ENCODE assay signal across 1 cellular context in the genomic region with DNA sequence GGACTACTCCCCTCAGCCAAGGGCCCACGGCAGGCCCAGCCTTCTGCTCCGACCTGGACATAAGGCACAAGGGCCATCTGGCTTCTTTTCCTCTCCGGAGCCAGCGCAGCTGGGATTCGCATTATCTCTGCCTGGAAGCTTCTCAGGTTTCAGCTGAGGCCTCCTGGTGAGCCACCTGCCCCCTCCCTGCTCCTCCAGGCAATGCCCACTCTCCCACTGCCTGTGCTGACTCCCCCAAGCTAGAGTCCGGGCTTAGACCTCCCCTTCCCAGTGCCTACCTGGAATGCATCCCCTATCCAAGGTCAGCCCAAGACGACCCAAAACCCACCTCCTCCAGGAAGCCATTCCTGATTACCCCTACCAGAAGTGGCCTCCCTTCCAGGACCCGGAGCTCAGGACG.
TF ChIP-seq lines count a peak whose summit lies in the region.

No MANE protein-coding gene starts in this region.

TF ChIP-seq in HEK293, 187 proteins besides CTCF, POLR2A, EP300 and RAD21 (continued from another document and continues in another):
- TF ChIP-seq PRDM1 (tag by site-specific recombination; IDR thresholded peaks at IDR 0.05) (no peak), IKZF3 (tag by site-specific recombination; IDR thresholded peaks at IDR 0.05) (peak; percentile 30; the same call in 1 of the 2 replicates), ZNF785 (tag by site-specific recombination; IDR thresholded peaks at IDR 0.05) (no peak), GLIS2 (tag by site-specific recombination; IDR thresholded peaks at IDR 0.05) (peak; percentile 64), YY1 (tag by site-specific recombination; IDR thresholded peaks at IDR 0.05) (no peak), ZIC2 (tag by site-specific recombination; IDR thresholded peaks at IDR 0.05) (peak; percentile 89), ZNF274 (IDR thresholded peaks at IDR 0.05; ENCODE audit: low read length) (no peak), ZNF274 (tag by site-specific recombination; IDR thresholded peaks at IDR 0.05; ENCODE audit: borderline replicate concordance) (no peak), ZSCAN30 (tag by site-specific recombination; IDR thresholded peaks at IDR 0.05) (no peak), ZSCAN16 (tag by site-specific recombination; IDR thresholded peaks at IDR 0.05) (no peak), ZNF529 (tag by site-specific recombination; IDR thresholded peaks at IDR 0.05; ENCODE audit: insufficient replicate concordance) (no peak), ZFP3 (tag by site-specific recombination; IDR thresholded peaks at IDR 0.05; ENCODE audit: low read depth) (no peak), ZNF2 (tag by site-specific recombination; IDR thresholded peaks at IDR 0.05) (no peak), KLF1 (tag by site-specific recombination; IDR thresholded peaks at IDR 0.05) (no peak), ZNF211 (tag by site-specific recombination; IDR thresholded peaks at IDR 0.05; ENCODE audit: low read depth) (no peak), MEIS1 (CRISPR knock-in tag; IDR thresholded peaks at IDR 0.05; ENCODE audit: borderline replicate concordance) (no peak), HOXD13 (CRISPR knock-in tag; IDR thresholded peaks at IDR 0.05; ENCODE audit: borderline replicate concordance) (no peak), ZNF341 (tag by site-specific recombination; IDR thresholded peaks at IDR 0.05; ENCODE audit: low read depth) (peak; percentile 33; the same call in 1 of the 2 replicates), ZNF514 (tag by site-specific recombination; IDR thresholded peaks at IDR 0.05) (no peak), ZNF610 (tag by site-specific recombination; IDR thresholded peaks at IDR 0.05; ENCODE audit: borderline replicate concordance) (no peak), ZNF311 (tag by site-specific recombination; IDR thresholded peaks at IDR 0.05; ENCODE audit: borderline replicate concordance) (no peak), ZSCAN23 (tag by site-specific recombination; IDR thresholded peaks at IDR 0.05) (no peak)
- TF ChIP-seq, protein P1, sequence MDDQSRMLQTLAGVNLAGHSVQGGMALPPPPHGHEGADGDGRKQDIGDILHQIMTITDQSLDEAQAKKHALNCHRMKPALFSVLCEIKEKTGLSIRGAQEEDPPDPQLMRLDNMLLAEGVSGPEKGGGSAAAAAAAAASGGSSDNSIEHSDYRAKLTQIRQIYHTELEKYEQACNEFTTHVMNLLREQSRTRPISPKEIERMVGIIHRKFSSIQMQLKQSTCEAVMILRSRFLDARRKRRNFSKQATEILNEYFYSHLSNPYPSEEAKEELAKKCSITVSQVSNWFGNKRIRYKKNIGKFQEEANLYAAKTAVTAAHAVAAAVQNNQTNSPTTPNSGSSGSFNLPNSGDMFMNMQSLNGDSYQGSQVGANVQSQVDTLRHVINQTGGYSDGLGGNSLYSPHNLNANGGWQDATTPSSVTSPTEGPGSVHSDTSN (CRISPR knock-in tag; IDR thresholded peaks at IDR 0.05), result no peak
- TF ChIP-seq, protein P2, sequence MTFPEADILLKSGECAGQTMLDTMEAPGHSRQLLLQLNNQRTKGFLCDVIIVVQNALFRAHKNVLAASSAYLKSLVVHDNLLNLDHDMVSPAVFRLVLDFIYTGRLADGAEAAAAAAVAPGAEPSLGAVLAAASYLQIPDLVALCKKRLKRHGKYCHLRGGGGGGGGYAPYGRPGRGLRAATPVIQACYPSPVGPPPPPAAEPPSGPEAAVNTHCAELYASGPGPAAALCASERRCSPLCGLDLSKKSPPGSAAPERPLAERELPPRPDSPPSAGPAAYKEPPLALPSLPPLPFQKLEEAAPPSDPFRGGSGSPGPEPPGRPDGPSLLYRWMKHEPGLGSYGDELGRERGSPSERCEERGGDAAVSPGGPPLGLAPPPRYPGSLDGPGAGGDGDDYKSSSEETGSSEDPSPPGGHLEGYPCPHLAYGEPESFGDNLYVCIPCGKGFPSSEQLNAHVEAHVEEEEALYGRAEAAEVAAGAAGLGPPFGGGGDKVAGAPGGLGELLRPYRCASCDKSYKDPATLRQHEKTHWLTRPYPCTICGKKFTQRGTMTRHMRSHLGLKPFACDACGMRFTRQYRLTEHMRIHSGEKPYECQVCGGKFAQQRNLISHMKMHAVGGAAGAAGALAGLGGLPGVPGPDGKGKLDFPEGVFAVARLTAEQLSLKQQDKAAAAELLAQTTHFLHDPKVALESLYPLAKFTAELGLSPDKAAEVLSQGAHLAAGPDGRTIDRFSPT (tag by site-specific recombination; IDR thresholded peaks at IDR 0.05), result peak; percentile 46; the same call in 1 of the 2 replicates
- TF ChIP-seq, protein P3, sequence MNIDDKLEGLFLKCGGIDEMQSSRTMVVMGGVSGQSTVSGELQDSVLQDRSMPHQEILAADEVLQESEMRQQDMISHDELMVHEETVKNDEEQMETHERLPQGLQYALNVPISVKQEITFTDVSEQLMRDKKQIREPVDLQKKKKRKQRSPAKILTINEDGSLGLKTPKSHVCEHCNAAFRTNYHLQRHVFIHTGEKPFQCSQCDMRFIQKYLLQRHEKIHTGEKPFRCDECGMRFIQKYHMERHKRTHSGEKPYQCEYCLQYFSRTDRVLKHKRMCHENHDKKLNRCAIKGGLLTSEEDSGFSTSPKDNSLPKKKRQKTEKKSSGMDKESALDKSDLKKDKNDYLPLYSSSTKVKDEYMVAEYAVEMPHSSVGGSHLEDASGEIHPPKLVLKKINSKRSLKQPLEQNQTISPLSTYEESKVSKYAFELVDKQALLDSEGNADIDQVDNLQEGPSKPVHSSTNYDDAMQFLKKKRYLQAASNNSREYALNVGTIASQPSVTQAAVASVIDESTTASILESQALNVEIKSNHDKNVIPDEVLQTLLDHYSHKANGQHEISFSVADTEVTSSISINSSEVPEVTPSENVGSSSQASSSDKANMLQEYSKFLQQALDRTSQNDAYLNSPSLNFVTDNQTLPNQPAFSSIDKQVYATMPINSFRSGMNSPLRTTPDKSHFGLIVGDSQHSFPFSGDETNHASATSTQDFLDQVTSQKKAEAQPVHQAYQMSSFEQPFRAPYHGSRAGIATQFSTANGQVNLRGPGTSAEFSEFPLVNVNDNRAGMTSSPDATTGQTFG (tag by site-specific recombination; IDR thresholded peaks at IDR 0.05; ENCODE audit: borderline replicate concordance), result no peak
- TF ChIP-seq, protein P4, sequence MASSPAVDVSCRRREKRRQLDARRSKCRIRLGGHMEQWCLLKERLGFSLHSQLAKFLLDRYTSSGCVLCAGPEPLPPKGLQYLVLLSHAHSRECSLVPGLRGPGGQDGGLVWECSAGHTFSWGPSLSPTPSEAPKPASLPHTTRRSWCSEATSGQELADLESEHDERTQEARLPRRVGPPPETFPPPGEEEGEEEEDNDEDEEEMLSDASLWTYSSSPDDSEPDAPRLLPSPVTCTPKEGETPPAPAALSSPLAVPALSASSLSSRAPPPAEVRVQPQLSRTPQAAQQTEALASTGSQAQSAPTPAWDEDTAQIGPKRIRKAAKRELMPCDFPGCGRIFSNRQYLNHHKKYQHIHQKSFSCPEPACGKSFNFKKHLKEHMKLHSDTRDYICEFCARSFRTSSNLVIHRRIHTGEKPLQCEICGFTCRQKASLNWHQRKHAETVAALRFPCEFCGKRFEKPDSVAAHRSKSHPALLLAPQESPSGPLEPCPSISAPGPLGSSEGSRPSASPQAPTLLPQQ (tag by site-specific recombination; IDR thresholded peaks at IDR 0.05), result no peak
- TF ChIP-seq, protein P5, sequence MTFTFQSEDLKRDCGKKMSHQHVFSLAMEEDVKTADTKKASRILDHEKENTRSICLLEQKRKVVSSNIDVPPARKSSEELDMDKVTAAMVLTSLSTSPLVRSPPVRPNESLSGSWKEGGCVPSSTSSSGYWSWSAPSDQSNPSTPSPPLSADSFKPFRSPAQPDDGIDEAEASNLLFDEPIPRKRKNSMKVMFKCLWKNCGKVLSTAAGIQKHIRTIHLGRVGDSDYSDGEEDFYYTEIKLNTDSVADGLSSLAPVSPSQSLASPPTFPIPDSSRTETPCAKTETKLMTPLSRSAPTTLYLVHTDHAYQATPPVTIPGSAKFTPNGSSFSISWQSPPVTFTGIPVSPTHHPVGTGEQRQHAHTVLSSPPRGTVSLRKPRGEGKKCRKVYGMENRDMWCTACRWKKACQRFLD (tag by site-specific recombination; IDR thresholded peaks at IDR 0.05), result no peak
- TF ChIP-seq, protein P6, sequence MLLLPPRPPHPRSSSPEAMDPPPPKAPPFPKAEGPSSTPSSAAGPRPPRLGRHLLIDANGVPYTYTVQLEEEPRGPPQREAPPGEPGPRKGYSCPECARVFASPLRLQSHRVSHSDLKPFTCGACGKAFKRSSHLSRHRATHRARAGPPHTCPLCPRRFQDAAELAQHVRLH (tag by site-specific recombination; IDR thresholded peaks at IDR 0.05), result 0 out of 2 replicates have a peak, but pooled peaks have one; percentile 17
- TF ChIP-seq, protein P7, sequence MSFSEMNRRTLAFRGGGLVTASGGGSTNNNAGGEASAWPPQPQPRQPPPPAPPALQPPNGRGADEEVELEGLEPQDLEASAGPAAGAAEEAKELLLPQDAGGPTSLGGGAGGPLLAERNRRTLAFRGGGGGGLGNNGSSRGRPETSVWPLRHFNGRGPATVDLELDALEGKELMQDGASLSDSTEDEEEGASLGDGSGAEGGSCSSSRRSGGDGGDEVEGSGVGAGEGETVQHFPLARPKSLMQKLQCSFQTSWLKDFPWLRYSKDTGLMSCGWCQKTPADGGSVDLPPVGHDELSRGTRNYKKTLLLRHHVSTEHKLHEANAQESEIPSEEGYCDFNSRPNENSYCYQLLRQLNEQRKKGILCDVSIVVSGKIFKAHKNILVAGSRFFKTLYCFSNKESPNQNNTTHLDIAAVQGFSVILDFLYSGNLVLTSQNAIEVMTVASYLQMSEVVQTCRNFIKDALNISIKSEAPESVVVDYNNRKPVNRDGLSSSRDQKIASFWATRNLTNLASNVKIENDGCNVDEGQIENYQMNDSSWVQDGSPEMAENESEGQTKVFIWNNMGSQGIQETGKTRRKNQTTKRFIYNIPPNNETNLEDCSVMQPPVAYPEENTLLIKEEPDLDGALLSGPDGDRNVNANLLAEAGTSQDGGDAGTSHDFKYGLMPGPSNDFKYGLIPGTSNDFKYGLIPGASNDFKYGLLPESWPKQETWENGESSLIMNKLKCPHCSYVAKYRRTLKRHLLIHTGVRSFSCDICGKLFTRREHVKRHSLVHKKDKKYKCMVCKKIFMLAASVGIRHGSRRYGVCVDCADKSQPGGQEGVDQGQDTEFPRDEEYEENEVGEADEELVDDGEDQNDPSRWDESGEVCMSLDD (tag by site-specific recombination; IDR thresholded peaks at IDR 0.05), result no peak
- TF ChIP-seq, protein P8, sequence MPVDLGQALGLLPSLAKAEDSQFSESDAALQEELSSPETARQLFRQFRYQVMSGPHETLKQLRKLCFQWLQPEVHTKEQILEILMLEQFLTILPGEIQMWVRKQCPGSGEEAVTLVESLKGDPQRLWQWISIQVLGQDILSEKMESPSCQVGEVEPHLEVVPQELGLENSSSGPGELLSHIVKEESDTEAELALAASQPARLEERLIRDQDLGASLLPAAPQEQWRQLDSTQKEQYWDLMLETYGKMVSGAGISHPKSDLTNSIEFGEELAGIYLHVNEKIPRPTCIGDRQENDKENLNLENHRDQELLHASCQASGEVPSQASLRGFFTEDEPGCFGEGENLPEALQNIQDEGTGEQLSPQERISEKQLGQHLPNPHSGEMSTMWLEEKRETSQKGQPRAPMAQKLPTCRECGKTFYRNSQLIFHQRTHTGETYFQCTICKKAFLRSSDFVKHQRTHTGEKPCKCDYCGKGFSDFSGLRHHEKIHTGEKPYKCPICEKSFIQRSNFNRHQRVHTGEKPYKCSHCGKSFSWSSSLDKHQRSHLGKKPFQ (tag by site-specific recombination; IDR thresholded peaks at IDR 0.05), result no peak
- TF ChIP-seq, protein P9, sequence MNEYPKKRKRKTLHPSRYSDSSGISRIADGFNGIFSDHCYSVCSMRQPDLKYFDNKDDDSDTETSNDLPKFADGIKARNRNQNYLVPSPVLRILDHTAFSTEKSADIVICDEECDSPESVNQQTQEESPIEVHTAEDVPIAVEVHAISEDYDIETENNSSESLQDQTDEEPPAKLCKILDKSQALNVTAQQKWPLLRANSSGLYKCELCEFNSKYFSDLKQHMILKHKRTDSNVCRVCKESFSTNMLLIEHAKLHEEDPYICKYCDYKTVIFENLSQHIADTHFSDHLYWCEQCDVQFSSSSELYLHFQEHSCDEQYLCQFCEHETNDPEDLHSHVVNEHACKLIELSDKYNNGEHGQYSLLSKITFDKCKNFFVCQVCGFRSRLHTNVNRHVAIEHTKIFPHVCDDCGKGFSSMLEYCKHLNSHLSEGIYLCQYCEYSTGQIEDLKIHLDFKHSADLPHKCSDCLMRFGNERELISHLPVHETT (tag by site-specific recombination; IDR thresholded peaks at IDR 0.05), result no peak; the same call in 1 of the 2 replicates
- TF ChIP-seq, protein P10, sequence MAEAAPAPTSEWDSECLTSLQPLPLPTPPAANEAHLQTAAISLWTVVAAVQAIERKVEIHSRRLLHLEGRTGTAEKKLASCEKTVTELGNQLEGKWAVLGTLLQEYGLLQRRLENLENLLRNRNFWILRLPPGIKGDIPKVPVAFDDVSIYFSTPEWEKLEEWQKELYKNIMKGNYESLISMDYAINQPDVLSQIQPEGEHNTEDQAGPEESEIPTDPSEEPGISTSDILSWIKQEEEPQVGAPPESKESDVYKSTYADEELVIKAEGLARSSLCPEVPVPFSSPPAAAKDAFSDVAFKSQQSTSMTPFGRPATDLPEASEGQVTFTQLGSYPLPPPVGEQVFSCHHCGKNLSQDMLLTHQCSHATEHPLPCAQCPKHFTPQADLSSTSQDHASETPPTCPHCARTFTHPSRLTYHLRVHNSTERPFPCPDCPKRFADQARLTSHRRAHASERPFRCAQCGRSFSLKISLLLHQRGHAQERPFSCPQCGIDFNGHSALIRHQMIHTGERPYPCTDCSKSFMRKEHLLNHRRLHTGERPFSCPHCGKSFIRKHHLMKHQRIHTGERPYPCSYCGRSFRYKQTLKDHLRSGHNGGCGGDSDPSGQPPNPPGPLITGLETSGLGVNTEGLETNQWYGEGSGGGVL (tag by site-specific recombination; IDR thresholded peaks at IDR 0.05), result 0 out of 2 replicates have a peak, but pooled peaks have one; percentile 24
- TF ChIP-seq, protein P11, sequence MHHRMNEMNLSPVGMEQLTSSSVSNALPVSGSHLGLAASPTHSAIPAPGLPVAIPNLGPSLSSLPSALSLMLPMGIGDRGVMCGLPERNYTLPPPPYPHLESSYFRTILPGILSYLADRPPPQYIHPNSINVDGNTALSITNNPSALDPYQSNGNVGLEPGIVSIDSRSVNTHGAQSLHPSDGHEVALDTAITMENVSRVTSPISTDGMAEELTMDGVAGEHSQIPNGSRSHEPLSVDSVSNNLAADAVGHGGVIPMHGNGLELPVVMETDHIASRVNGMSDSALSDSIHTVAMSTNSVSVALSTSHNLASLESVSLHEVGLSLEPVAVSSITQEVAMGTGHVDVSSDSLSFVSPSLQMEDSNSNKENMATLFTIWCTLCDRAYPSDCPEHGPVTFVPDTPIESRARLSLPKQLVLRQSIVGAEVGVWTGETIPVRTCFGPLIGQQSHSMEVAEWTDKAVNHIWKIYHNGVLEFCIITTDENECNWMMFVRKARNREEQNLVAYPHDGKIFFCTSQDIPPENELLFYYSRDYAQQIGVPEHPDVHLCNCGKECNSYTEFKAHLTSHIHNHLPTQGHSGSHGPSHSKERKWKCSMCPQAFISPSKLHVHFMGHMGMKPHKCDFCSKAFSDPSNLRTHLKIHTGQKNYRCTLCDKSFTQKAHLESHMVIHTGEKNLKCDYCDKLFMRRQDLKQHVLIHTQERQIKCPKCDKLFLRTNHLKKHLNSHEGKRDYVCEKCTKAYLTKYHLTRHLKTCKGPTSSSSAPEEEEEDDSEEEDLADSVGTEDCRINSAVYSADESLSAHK (tag by site-specific recombination; IDR thresholded peaks at IDR 0.05), result no peak
